18 cellular contexts compared by ENCODE assay signal in genomic region chr1:221919341-221919740, GRCh38.
A peak's percentile ranks its signal among the peaks of the same experiment; 100 is the strongest.
DNase-seq lines count a peak whose midpoint lies in the region; ATAC-seq and TF ChIP-seq lines count a peak whose summit lies in the region.
"Had no signal": no experiment of that assay in that cellular context is flagged by ENCODE, and none has a peak within 500 bp of the region (broad histone marks: within the 10 kb centered on the region; RNA-seq: fewer than 3 reads in every experiment).

No MANE protein-coding gene starts in this region.

- 61 to 65% methylated on average over 1 of the region's 1 CpG for WGBS in GM23248 (ENCODE audit: low coverage in 1 of 2, low lambda C conversion rate in 2 of 2, missing lambda C conversion rate in 2 of 2), 2 experiments

- in situ Hi-C loops in GM23248 (cut with MboI): no loop called here

- no peaks in the 10 kb centered on the region for H3K27me3 Mint-ChIP-seq in IgD-negative memory B cell

- no peak overlapping the region for H3K4me2 ChIP-seq in GM23248 (ENCODE audit: unreplicated experiment)
- H3K4me2 ChIP-seq in MM.1S (ENCODE audit: low read depth, low read length): peak overlapping the region; percentile 9; the same call in 1 of the 2 replicates
- H3K4me2 ChIP-seq: BLaER1 had no signal

- H3K27me3 ChIP-seq in GM23248 (replicated peaks; ENCODE audit: insufficient read depth) (no peaks in the 10 kb centered on the region), MM.1S (replicated peaks; ENCODE audit: insufficient read depth, low read length) (no peaks in the 10 kb centered on the region), foreskin keratinocyte (no peaks in the 10 kb centered on the region), BE2C (no peaks in the 10 kb centered on the region)
- H3K27me3 ChIP-seq: BLaER1 had no signal

- H2AFZ ChIP-seq in GM23248 (0 out of 2 replicates have a peak overlapping the region, but pooled peaks have one; percentile 1), MM.1S (ENCODE audit: low read length) (peak overlapping the region; percentile 32; the same call in 1 of the 2 replicates)

- H3K4me1 ChIP-seq in GM23248 (ENCODE audit: insufficient read depth): peaks cover 9% of the 10 kb centered on the region; the same call in 1 of the 2 replicates
- H3K4me1 ChIP-seq in MM.1S (ENCODE audit: low read length): peaks cover 21% of the 10 kb centered on the region
- no peaks in the 10 kb centered on the region for H3K4me1 ChIP-seq in foreskin keratinocyte
- H3K4me1 ChIP-seq in BE2C: no peaks in the 10 kb centered on the region
- H3K4me1 ChIP-seq: Caco-2 had no signal

- no peak overlapping the region for H3K4me3 Mint-ChIP-seq in IgD-negative memory B cell
- H3K4me3 Mint-ChIP-seq: CD4-positive, CD25-positive, alpha-beta regulatory T cell; CD8-positive, alpha-beta T cell; H9 had no signal

- DNase-seq in GM23248 (no peak), MM.1S (peak; percentile 59), myocyte (ENCODE audit: low read depth) (peak; percentile 24), foreskin keratinocyte (no peak), BE2C (no peak), DMS53 treated with DMSO at 0.1 percent for 48 hours (lab: John Stamatoyannopoulos, UW; ENCODE audit: unreplicated experiment) (no peak)
- DNase-seq in stimulated activated CD4-positive, alpha-beta T cell treated with anti-CD3 and anti-CD28 coated beads, Interleukin-1b, Interleukin-23, amount 100 ng/mL, for 48 hours: no peak
- DNase-seq: Caco-2; CD4-positive, CD25-positive, alpha-beta regulatory T cell; CD8-positive, alpha-beta T cell; DMS153; DMS79; GF-D8; H9 had no signal

- no peak overlapping the region for H3K4me3 ChIP-seq in GM23248
- H3K4me3 ChIP-seq in MM.1S (ENCODE audit: low read length): no peak overlapping the region
- H3K4me3 ChIP-seq in BE2C (ENCODE audit: low read depth, low read length): no peak overlapping the region
- H3K4me3 ChIP-seq: BLaER1 had no signal

- no peak for ATAC-seq in foreskin keratinocyte
- ATAC-seq: CD8-positive, alpha-beta T cell; HCT116 had no signal

- H3K9me3 ChIP-seq in GM23248 (ENCODE audit: low read depth) (no peaks in the 10 kb centered on the region), MM.1S (replicated peaks; ENCODE audit: insufficient read depth, low read length) (no peaks in the 10 kb centered on the region), BE2C (no peaks in the 10 kb centered on the region)
- H3K9me3 ChIP-seq: BLaER1, Caco-2 had no signal

- H4K20me1 ChIP-seq in GM23248 (ENCODE audit: insufficient read depth) (no peaks in the 10 kb centered on the region), MM.1S (ENCODE audit: insufficient read depth, low read length) (no peaks in the 10 kb centered on the region)
- H4K20me1 ChIP-seq: BLaER1 had no signal

- H3K27ac ChIP-seq in GM23248: no peak overlapping the region
- H3K27ac ChIP-seq in MM.1S (ENCODE audit: low read length): peak overlapping the region; percentile 39; the same call in 1 of the 2 replicates
- H3K27ac ChIP-seq in foreskin keratinocyte: no peak overlapping the region
- H3K27ac ChIP-seq: BLaER1, C4-2B had no signal

- H3K36me3 Mint-ChIP-seq in IgD-negative memory B cell: no peaks in the 10 kb centered on the region
- H3K36me3 Mint-ChIP-seq: CD4-positive, CD25-positive, alpha-beta regulatory T cell; CD8-positive, alpha-beta T cell had no signal

- no peaks in the 10 kb centered on the region for H3K36me3 ChIP-seq in GM23248 (ENCODE audit: low read depth)
- no peaks in the 10 kb centered on the region for H3K36me3 ChIP-seq in MM.1S (replicated peaks; ENCODE audit: insufficient read depth, low read length)
- no peaks in the 10 kb centered on the region for H3K36me3 ChIP-seq in BE2C
- H3K36me3 ChIP-seq: BLaER1 had no signal

- H3K9ac ChIP-seq in GM23248 (no peak overlapping the region), MM.1S (ENCODE audit: low read length) (no peak overlapping the region)
- H3K9ac ChIP-seq: BLaER1 had no signal

- H3K4me1 Mint-ChIP-seq in IgD-negative memory B cell: no peaks in the 10 kb centered on the region

- no peak for TF ChIP-seq CTCF in MM.1S (IDR thresholded peaks at IDR 0.05; ENCODE audit: low read length)
- no peak for TF ChIP-seq CTCF in foreskin keratinocyte (conservative IDR thresholded peaks at IDR 0.05)
- TF ChIP-seq CTCF in BE2C (IDR thresholded peaks at IDR 0.05; ENCODE audit: low read depth, low read length): no peak

- H3K27ac Mint-ChIP-seq in IgD-negative memory B cell: peak overlapping the region in 2 of 3 donors; percentile 6 to 40
- H3K27ac Mint-ChIP-seq: CD4-positive, CD25-positive, alpha-beta regulatory T cell; CD8-positive, alpha-beta T cell; H9 had no signal

- no peaks in the 10 kb centered on the region for H3K9me2 ChIP-seq in GM23248 (ENCODE audit: insufficient read depth)
- no peaks in the 10 kb centered on the region for H3K9me2 ChIP-seq in MM.1S (replicated peaks; ENCODE audit: insufficient read depth, low read length)

- H3F3A ChIP-seq in GM23248 (ENCODE audit: insufficient read depth) (no peaks in the 10 kb centered on the region), MM.1S (ENCODE audit: insufficient read depth, low read length) (0 out of 2 replicates have a peak, but pooled peaks cover 5% of the 10 kb centered on the region)

- H3K79me2 ChIP-seq in GM23248 (ENCODE audit: insufficient read depth) (no peaks in the 10 kb centered on the region), MM.1S (ENCODE audit: low read length) (no peaks in the 10 kb centered on the region)

- H3K9me3 Mint-ChIP-seq in IgD-negative memory B cell: no peaks in the 10 kb centered on the region
- H3K9me3 Mint-ChIP-seq: CD4-positive, CD25-positive, alpha-beta regulatory T cell; CD8-positive, alpha-beta T cell; H9 had no signal

Comparison
In these comparisons a context has a peak if more than half of its experiments do, and no peak if none do; other contexts are left out.
1. DNase-seq: peak in MM.1S (single experiment) and myocyte (single experiment); none in GM23248 (single experiment), foreskin keratinocyte (0 of 2), stimulated activated CD4-positive, alpha-beta T cell treated with anti-CD3 and anti-CD28 coated beads, Interleukin-1b, Interleukin-23, amount 100 ng/mL, for 48 hours (single experiment), BE2C (single experiment) and DMS53 treated with DMSO at 0.1 percent for 48 hours (single experiment).